In the genomic region with DNA sequence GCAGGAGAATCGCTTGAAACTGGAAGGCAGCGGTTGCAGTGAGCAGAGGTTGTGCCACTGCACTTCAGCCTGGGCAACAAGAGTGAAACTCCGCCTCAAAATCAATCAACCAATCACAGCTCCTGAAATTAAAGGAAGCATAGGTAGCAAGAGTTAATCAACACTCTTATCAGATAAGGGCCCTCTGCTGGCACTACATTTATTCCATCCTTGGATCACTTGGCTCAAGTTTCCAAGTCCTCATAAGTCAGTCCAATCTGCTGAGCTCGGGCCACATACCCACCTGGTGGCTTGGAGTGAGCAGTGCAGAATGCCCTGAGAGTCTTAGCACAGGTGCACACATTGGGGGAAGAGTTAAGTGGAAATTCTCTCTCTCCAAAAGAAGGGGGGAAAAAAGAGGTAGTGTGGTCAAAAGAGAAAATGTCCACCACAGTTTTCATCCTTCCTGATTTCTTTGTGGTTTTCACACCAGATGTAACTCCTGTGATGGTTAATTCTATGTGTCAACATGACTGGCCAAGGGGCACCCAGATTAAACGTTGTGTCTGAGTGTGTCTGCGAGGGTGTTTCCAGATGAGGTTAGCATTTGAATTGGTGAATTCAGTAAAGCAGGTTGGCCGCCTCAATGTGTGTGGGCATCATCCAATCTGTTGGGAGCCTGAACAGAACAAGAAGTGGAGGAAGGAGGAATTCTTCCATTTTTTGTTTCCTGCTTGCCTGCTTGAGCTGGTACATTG, we compare ENCODE assay signal across 10 cellular contexts. TPM values are rescaled to one million over a fixed set of nuclear protein-coding genes. Genes with fewer than 3 reads are reported as not detected.
DNase-seq lines count a peak whose midpoint lies in the region; TF ChIP-seq lines count a peak whose summit lies in the region.
"Had no signal": no experiment of that assay in that cellular context is flagged by ENCODE, and none has a peak within 500 bp of the region (broad histone marks: within the 10 kb centered on the region; RNA-seq: fewer than 3 reads in every experiment).

No MANE protein-coding gene starts in this region.

- H2BK5ac ChIP-seq in mesendoderm (ENCODE audit: low read length): no peak overlapping the region

- H3K36me3 ChIP-seq in WERI-Rb-1 (no peaks in the 10 kb centered on the region), mesendoderm (ENCODE audit: control insufficient read depth, insufficient read depth, low read length) (no peaks in the 10 kb centered on the region), smooth muscle cell (ENCODE audit: low read depth) (no peaks in the 10 kb centered on the region)

- POLR2A ChIA-PET in MCF 10A (lab: Yijun Ruan, JAX): no interaction called here

- H3K18ac ChIP-seq in mesendoderm (ENCODE audit: low read length): no peak overlapping the region

- H3K27ac Mint-ChIP-seq in MCF 10A (ENCODE audit: low read depth, unreplicated experiment): no peak overlapping the region
- H3K27ac Mint-ChIP-seq in activated naive CD4-positive, alpha-beta T cell treated with anti-CD3 and anti-CD28 coated beads, Interleukin-2, amount 10 ng/mL, durations not matched to agents 7 days and 5 days: no peak overlapping the region

- H3K9me3 Mint-ChIP-seq in MCF 10A (ENCODE audit: unreplicated experiment): no peaks in the 10 kb centered on the region
- peaks cover 3% of the 10 kb centered on the region for H3K9me3 Mint-ChIP-seq in activated naive CD4-positive, alpha-beta T cell treated with anti-CD3 and anti-CD28 coated beads, Interleukin-2, amount 10 ng/mL, durations not matched to agents 7 days and 5 days

- intact Hi-C loops in MCF 10A (cut with micrococcal nuclease): loop anchor here (10.0 kb wide), 1 partner anchor 919 kb away; no protein-coding TSS in a partner anchor

- H3K27ac ChIP-seq in WERI-Rb-1 (no peak overlapping the region), mesendoderm (ENCODE audit: low read depth, low read length) (no peak overlapping the region), smooth muscle cell (ENCODE audit: low read depth) (no peak overlapping the region)
- H3K27ac ChIP-seq: HL-60 had no signal

- no peaks in the 10 kb centered on the region for H4K20me1 ChIP-seq in smooth muscle cell (ENCODE audit: low read depth)

- H3K23ac ChIP-seq in mesendoderm (ENCODE audit: low read length): no peak overlapping the region

- no peaks in the 10 kb centered on the region for H3K36me3 Mint-ChIP-seq in MCF 10A (ENCODE audit: insufficient read depth, unreplicated experiment)
- no peaks in the 10 kb centered on the region for H3K36me3 Mint-ChIP-seq in activated naive CD4-positive, alpha-beta T cell treated with anti-CD3 and anti-CD28 coated beads, Interleukin-2, amount 10 ng/mL, durations not matched to agents 7 days and 5 days

- H3K79me2 ChIP-seq in mesendoderm (ENCODE audit: control insufficient read depth, insufficient read depth, low read length) (no peaks in the 10 kb centered on the region), smooth muscle cell (ENCODE audit: low read depth) (no peaks in the 10 kb centered on the region)

- no CpG with 5 or more reads among the region's 7 CpGs for WGBS in mesendoderm (ENCODE audit: extremely low coverage, insufficient coverage, low lambda C conversion rate)
- WGBS in smooth muscle cell (ENCODE audit: low lambda C conversion rate): 90% methylated on average over 7 of the region's 7 CpGs

- CTCF ChIA-PET in MCF 10A (lab: Yijun Ruan, JAX): interaction anchor here (0.6 to 7.6 kb wide), 5 partner anchors 12 to 918 kb away, joined by 3 to 113 read pairs (median 4); no protein-coding TSS in a partner anchor
- CTCF ChIA-PET in activated naive CD4-positive, alpha-beta T cell treated with anti-CD3 and anti-CD28 coated beads, Interleukin-2, amount 10 ng/mL, durations not matched to agents 7 days and 5 days (lab: Charles Lee): interaction anchor here (0.6 to 2.5 kb wide), 7 partner anchors 9 to 541 kb away, joined by 3 to 29 read pairs (median 4); no protein-coding TSS in a partner anchor

- no peaks in the 10 kb centered on the region for H3K4me1 ChIP-seq in mesendoderm (ENCODE audit: control insufficient read depth, low read depth, low read length)
- no peaks in the 10 kb centered on the region for H3K4me1 ChIP-seq in smooth muscle cell (ENCODE audit: low read depth)

- no peaks in the 10 kb centered on the region for H3K79me1 ChIP-seq in mesendoderm (ENCODE audit: low read length)

- H3F3A ChIP-seq in smooth muscle cell (ENCODE audit: low read depth): peaks cover 3% of the 10 kb centered on the region

- no peak overlapping the region for H2AK5ac ChIP-seq in mesendoderm (ENCODE audit: low read length)

- peaks cover 8% of the 10 kb centered on the region for H3K4me1 Mint-ChIP-seq in MCF 10A (ENCODE audit: insufficient read depth, unreplicated experiment)
- H3K4me1 Mint-ChIP-seq in activated naive CD4-positive, alpha-beta T cell treated with anti-CD3 and anti-CD28 coated beads, Interleukin-2, amount 10 ng/mL, durations not matched to agents 7 days and 5 days: peaks cover 20% of the 10 kb centered on the region

- no peak overlapping the region for H4K5ac ChIP-seq in mesendoderm (ENCODE audit: low read length)

- no TSS peak for BruUV-seq in MCF 10A (replicated peaks; lab: Mats Ljungman, UMichigan)

- H3K9ac ChIP-seq in mesendoderm (ENCODE audit: low read length) (no peak overlapping the region), smooth muscle cell (ENCODE audit: low read depth) (no peak overlapping the region)

- no peak overlapping the region for H4K8ac ChIP-seq in mesendoderm (ENCODE audit: low read depth, low read length)

- H3K4me2 ChIP-seq in mesendoderm (ENCODE audit: low read length) (no peak overlapping the region), smooth muscle cell (no peak overlapping the region)

- no peak overlapping the region for H3K56ac ChIP-seq in mesendoderm (ENCODE audit: low read length)

- H3K9me3 ChIP-seq in WERI-Rb-1 (ENCODE audit: severe bottlenecking) (peaks cover under 1% of the 10 kb centered on the region), smooth muscle cell (replicated peaks; ENCODE audit: low read depth) (no peaks in the 10 kb centered on the region)

- DNase-seq in EL: peak; percentile 12
- peak; percentile 51 for DNase-seq in Jurkat, Clone E6-1 (ENCODE audit: low read depth, low spot score)
- peak; percentile 69 for DNase-seq in WERI-Rb-1
- peak; percentile 90 for DNase-seq in mesendoderm
- DNase-seq in stimulated activated CD4-positive, alpha-beta T cell treated with anti-CD3 and anti-CD28 coated beads, Interleukin-4, amount 100 ng/mL, for 24 hours: no peak
- DNase-seq in MCF 10A (ENCODE audit: unreplicated experiment): no peak
- DNase-seq in activated naive CD4-positive, alpha-beta T cell treated with anti-CD3 and anti-CD28 coated beads, Interleukin-2, amount 10 ng/mL, durations not matched to agents 7 days and 5 days: no peak
- DNase-seq in smooth muscle cell (lab: John Stamatoyannopoulos, UW; ENCODE audit: unreplicated experiment): no peak

- no peaks in the 10 kb centered on the region for H3K27me3 ChIP-seq in WERI-Rb-1 (ENCODE audit: insufficient read depth, low read depth, severe bottlenecking)
- H3K27me3 ChIP-seq in mesendoderm (ENCODE audit: insufficient read depth, low read length, poor library complexity): no peaks in the 10 kb centered on the region
- no peaks in the 10 kb centered on the region for H3K27me3 ChIP-seq in smooth muscle cell (ENCODE audit: low read depth)
- H3K27me3 ChIP-seq: dorsolateral prefrontal cortex had no signal

- no peak overlapping the region for H3K4ac ChIP-seq in mesendoderm (ENCODE audit: low read depth, low read length)

- no peak overlapping the region for H2BK120ac ChIP-seq in mesendoderm (ENCODE audit: low read depth, low read length)

- no peak overlapping the region for H3K4me3 ChIP-seq in Jurkat, Clone E6-1 (ENCODE audit: low read length)
- H3K4me3 ChIP-seq in WERI-Rb-1 (ENCODE audit: low read depth, low read length) (no peak overlapping the region), mesendoderm (ENCODE audit: low read length) (no peak overlapping the region), smooth muscle cell (no peak overlapping the region)
- H3K4me3 ChIP-seq: dorsolateral prefrontal cortex had no signal

- H3K4me3 Mint-ChIP-seq in MCF 10A (ENCODE audit: unreplicated experiment): no peak overlapping the region
- H3K4me3 Mint-ChIP-seq in activated naive CD4-positive, alpha-beta T cell treated with anti-CD3 and anti-CD28 coated beads, Interleukin-2, amount 10 ng/mL, durations not matched to agents 7 days and 5 days: no peak overlapping the region

- H2BK15ac ChIP-seq in mesendoderm (replicated peaks; ENCODE audit: low read depth): no peak overlapping the region

- H3K27me3 Mint-ChIP-seq in MCF 10A (ENCODE audit: insufficient read depth, unreplicated experiment): no peaks in the 10 kb centered on the region
- peaks cover 4% of the 10 kb centered on the region for H3K27me3 Mint-ChIP-seq in activated naive CD4-positive, alpha-beta T cell treated with anti-CD3 and anti-CD28 coated beads, Interleukin-2, amount 10 ng/mL, durations not matched to agents 7 days and 5 days

- no peak overlapping the region for H2AFZ ChIP-seq in smooth muscle cell (ENCODE audit: low read depth)

- peak; percentile 62 for TF ChIP-seq CTCF in WERI-Rb-1 (IDR thresholded peaks at IDR 0.05; ENCODE audit: low read depth, low read length)
- no peak for TF ChIP-seq CTCF in MCF 10A (IDR thresholded peaks at IDR 0.05; ENCODE audit: unreplicated experiment)
- TF ChIP-seq CTCF in smooth muscle cell (IDR thresholded peaks at IDR 0.05; ENCODE audit: borderline replicate concordance, insufficient read depth, poor library complexity, severe bottlenecking): no peak

RNA-seq across cellular contexts. Expression of a gene that starts 14.2 kb away (rescaled TPM):
- polyA plus RNA-seq in Jurkat, Clone E6-1 (2012; ENCODE audit: insufficient read depth, insufficient read length): 6.6 TPM
- polyA plus RNA-seq in mesendoderm (2013, experiment 1 of 2): 6.2 TPM
- polyA plus RNA-seq in mesendoderm (2013, experiment 2 of 2): 6.5 TPM
- 12.7 and 14.4 TPM in 2 replicates for total RNA-seq in MCF 10A (2022)
- 32.8 and 33.2 TPM in 2 replicates for total RNA-seq in smooth muscle cell
- polyA plus RNA-seq in smooth muscle cell: 10.0 and 11.8 TPM in 2 replicates

Comparison
In these comparisons a context has a peak if more than half of its experiments do, and no peak if none do; other contexts are left out.
1. DNase-seq: peak in EL (single experiment), Jurkat, Clone E6-1 (single experiment), WERI-Rb-1 (single experiment) and mesendoderm (single experiment); none in stimulated activated CD4-positive, alpha-beta T cell treated with anti-CD3 and anti-CD28 coated beads, Interleukin-4, amount 100 ng/mL, for 24 hours (single experiment), MCF 10A (single experiment), activated naive CD4-positive, alpha-beta T cell treated with anti-CD3 and anti-CD28 coated beads, Interleukin-2, amount 10 ng/mL, durations not matched to agents 7 days and 5 days (single experiment) and smooth muscle cell (single experiment).